6 cellular contexts compared by ENCODE assay signal in genomic region chr13:91537376-91537775, GRCh38.
"Had no signal": no experiment of that assay in that cellular context is flagged by ENCODE, and none has a peak within 500 bp of the region (broad histone marks: within the 10 kb centered on the region; RNA-seq: fewer than 3 reads in every experiment).

No MANE protein-coding gene starts in this region.

- FAIRE-seq: G401.6, GM12891, GM12892, GM18507 had no signal

- DNase-seq: GDM1, GF-D8 had no signal
